14 cellular contexts compared by ENCODE assay signal in genomic region chr3:127911421-127911931, GRCh38. TPM values are rescaled to one million over a fixed set of nuclear protein-coding genes. Genes with fewer than 3 reads are reported as not detected.
DNase-seq lines count a peak whose midpoint lies in the region; ATAC-seq and TF ChIP-seq lines count a peak whose summit lies in the region.
"Had no signal": no experiment of that assay in that cellular context is flagged by ENCODE, and none has a peak within 500 bp of the region (broad histone marks: within the 10 kb centered on the region; RNA-seq: fewer than 3 reads in every experiment).

No MANE protein-coding gene starts in this region.

- no peak for TF ChIP-seq POLR2A in Peyer's patch (IDR thresholded peaks at IDR 0.05)

- H3K4me3 ChIP-seq in thoracic aorta (peak overlapping the region; percentile 46), Peyer's patch (no peak overlapping the region)

- H3K36me3 Mint-ChIP-seq in endothelial cell (ENCODE audit: low read depth, unreplicated experiment) (no peaks in the 10 kb centered on the region), mesothelial cell of epicardium (no peaks in the 10 kb centered on the region)

- H3K36me3 ChIP-seq in thoracic aorta = no peaks in the 10 kb centered on the region
- H3K36me3 ChIP-seq in Peyer's patch = no peaks in the 10 kb centered on the region

- H3K4me3 Mint-ChIP-seq in endothelial cell (ENCODE audit: unreplicated experiment) = peak overlapping the region; percentile 44
- H3K4me3 Mint-ChIP-seq in mesothelial cell of epicardium = no peak overlapping the region
- H3K4me3 Mint-ChIP-seq: naive B cell had no signal

- H3K9me3 ChIP-seq in thoracic aorta (no peaks in the 10 kb centered on the region), Peyer's patch (no peaks in the 10 kb centered on the region)

- H3K27ac Mint-ChIP-seq in endothelial cell (ENCODE audit: unreplicated experiment) (peak overlapping the region; percentile 83), mesothelial cell of epicardium (peak overlapping the region; percentile 53)
- H3K27ac Mint-ChIP-seq: naive B cell had no signal

- H3K4me1 ChIP-seq in thoracic aorta (ENCODE audit: control insufficient read depth in 1 of 2, low read depth in 2 of 2) (peaks cover 17 to 41% of the 10 kb centered on the region in 2 donors), Peyer's patch (peaks cover 0 to 8% (median 0%) of the 10 kb centered on the region in 4 donors)

- H3K4me1 Mint-ChIP-seq in endothelial cell (ENCODE audit: unreplicated experiment) = peaks cover 11% of the 10 kb centered on the region
- peaks cover 13% of the 10 kb centered on the region for H3K4me1 Mint-ChIP-seq in mesothelial cell of epicardium

- peaks cover 5% of the 10 kb centered on the region for H3K27me3 Mint-ChIP-seq in endothelial cell (ENCODE audit: unreplicated experiment)
- peaks cover 58% of the 10 kb centered on the region for H3K27me3 Mint-ChIP-seq in mesothelial cell of epicardium (ENCODE audit: low read depth)

- H3K27me3 ChIP-seq in thoracic aorta (replicated peaks; ENCODE audit: insufficient read depth) (no peaks in the 10 kb centered on the region), Peyer's patch (no peaks in the 10 kb centered on the region)

- TF ChIP-seq CTCF in endothelial cell (IDR thresholded peaks at IDR 0.05; ENCODE audit: unreplicated experiment) (no peak), mesothelial cell of epicardium (IDR thresholded peaks at IDR 0.05; ENCODE audit: unreplicated experiment) (no peak), thoracic aorta (IDR thresholded peaks at IDR 0.05) (no peak), Peyer's patch (IDR thresholded peaks at IDR 0.05) (no peak)

- DNase-seq in RPMI7951 (ENCODE audit: low read depth) = peak; percentile 58
- no peak for DNase-seq in endothelial cell (ENCODE audit: low spot score)
- no peak for DNase-seq in mesothelial cell of epicardium (ENCODE audit: low spot score in 2 of 2, unreplicated experiment in 2 of 2)
- no peak for DNase-seq in thoracic aorta (ENCODE audit: low spot score)
- DNase-seq in activated CD4-positive, CD25-positive, alpha-beta regulatory T cell treated with anti-CD3 and anti-CD28 coated beads, Interleukin-2, amount 50 U/mL, for 72 hours = no peak
- DNase-seq in Peyer's patch = no peak
- DNase-seq in NCI-H1436 treated with DMSO at 0.1 percent for 48 hours (lab: John Stamatoyannopoulos, UW) = no peak
- DNase-seq: activated CD8-positive, alpha-beta memory T cell treated with anti-CD3 and anti-CD28 coated beads, Interleukin-2, amount 50 U/mL, for 4 hours; COR-L47; effector memory CD4-positive, alpha-beta T cell; HCEC 1CT; naive B cell; stimulated activated CD8-positive, alpha-beta memory T cell treated with anti-CD3 and anti-CD28 coated beads, Interleukin-4, amount 100 ng/mL, for 48 hours had no signal

- ATAC-seq in thoracic aorta (ENCODE audit: insufficient number of reproducible peaks, low FRiP score, low read depth) = peak; percentile 5
- ATAC-seq in HG03108 (IDR thresholded peaks at IDR 0.05; ENCODE audit: unreplicated experiment) = no peak

- H3K9me3 Mint-ChIP-seq in endothelial cell (ENCODE audit: unreplicated experiment) (no peaks in the 10 kb centered on the region), mesothelial cell of epicardium (no peaks in the 10 kb centered on the region)

- H3K27ac ChIP-seq in thoracic aorta (peak overlapping the region; percentile 83 to 84), Peyer's patch (no peak overlapping the region)

RNA-seq across cellular contexts. Expression of gene KBTBD12, which starts 3.6 kb away (rescaled TPM):
- total RNA-seq in RPMI7951 (2014; rRNA removed; shearing (Covaris generic)) = not detected in 2 replicates
- 0.05 TPM for total RNA-seq in endothelial cell (ENCODE audit: unreplicated experiment)
- 0.07 to 0.09 TPM in 2 of 3 replicates, not detected in the other for total RNA-seq in mesothelial cell of epicardium
- 10 to 100 TPM; 14.5 TPM for total RNA-seq in thoracic aorta
- total RNA-seq in Peyer's patch = 1 to 10 TPM; 1.5 to 3.5 (median 2.8) TPM

Comparison
In these comparisons a context has a peak if more than half of its experiments do, and no peak if none do; other contexts are left out.
1. H3K27ac ChIP-seq: peak in thoracic aorta (2 of 2); none in Peyer's patch (0 of 4).